In the genomic region with DNA sequence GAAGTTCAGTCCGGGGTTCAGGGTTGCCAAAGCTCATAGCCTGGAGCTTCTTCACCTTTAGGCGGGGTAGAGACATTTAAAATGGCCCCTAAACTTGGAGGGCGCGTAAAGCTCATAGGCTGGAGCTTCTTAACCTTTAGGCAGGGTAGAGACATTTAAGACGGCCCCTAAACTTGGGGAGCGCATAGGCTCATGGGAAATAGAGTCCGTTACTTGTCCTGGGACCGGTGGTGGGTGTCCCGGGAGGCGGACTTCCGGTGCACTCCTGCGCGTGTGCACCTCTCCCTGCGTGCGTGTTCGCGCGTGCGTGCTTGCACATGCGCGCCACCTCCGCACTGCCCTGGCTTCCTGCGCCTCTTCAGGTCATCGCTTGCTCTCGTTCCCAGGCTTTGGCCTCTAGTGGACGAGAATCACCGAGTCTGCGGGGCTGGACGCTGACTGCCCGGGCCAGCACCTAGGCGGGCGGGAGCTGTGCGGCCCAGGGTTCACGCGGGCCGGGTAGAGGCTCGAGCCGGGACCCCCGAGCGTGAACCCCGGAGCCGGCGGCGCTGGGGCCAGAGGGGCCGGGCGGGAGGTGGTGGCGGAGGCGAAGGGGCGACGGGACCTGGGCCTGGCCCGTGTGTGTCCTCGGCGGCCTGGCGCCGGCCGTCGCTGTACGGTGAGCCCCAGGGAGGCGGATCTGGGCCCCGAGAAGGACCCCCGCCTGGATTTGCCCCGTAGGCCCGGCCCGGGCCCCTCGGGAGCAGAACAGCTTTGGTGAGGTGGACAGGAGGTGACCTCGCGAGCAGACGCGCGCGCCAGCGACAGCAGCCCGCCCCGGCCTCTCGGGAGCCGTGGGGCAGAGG, we compare ENCODE assay signal across 1 cellular context.
TF ChIP-seq lines count a peak whose summit lies in the region.
"Not testable (repeated sequence)": the region's sequence is repeated elsewhere in the genome, so short reads cannot be mapped to it uniquely, and the experiment has no call there.

No MANE protein-coding gene starts in this region.

TF ChIP-seq in HepG2, 621 proteins besides CTCF, POLR2A, EP300 and RAD21 (continues in another document):
- TF ChIP-seq ZBTB38 (CRISPR knock-in tag; IDR thresholded peaks at IDR 0.05) (peak; percentile 62; the same call in 1 of the 2 replicates), KLF6 (CRISPR knock-in tag; IDR thresholded peaks at IDR 0.05) (peak; percentile 85), ZMYM4 (CRISPR knock-in tag; IDR thresholded peaks at IDR 0.05) (peak; percentile 37; the same call in 1 of the 2 replicates), NAIF1 (CRISPR knock-in tag; IDR thresholded peaks at IDR 0.05; ENCODE audit: borderline replicate concordance) (peak; percentile 58; the same call in 1 of the 2 replicates), HDAC1 (CRISPR knock-in tag; IDR thresholded peaks at IDR 0.05) (peak; percentile 73), MIER2 (CRISPR knock-in tag; IDR thresholded peaks at IDR 0.05) (0 out of 2 replicates have a peak, but pooled peaks have one; percentile 14), ELF1 (CRISPR knock-in tag; IDR thresholded peaks at IDR 0.05) (peak; percentile 88), HOXA3 (CRISPR knock-in tag; IDR thresholded peaks at IDR 0.05) (peak; percentile 52; the same call in 1 of the 2 replicates), ZNF121 (CRISPR knock-in tag; IDR thresholded peaks at IDR 0.05) (peak; percentile 52; the same call in 1 of the 2 replicates), THAP11 (CRISPR knock-in tag; IDR thresholded peaks at IDR 0.05) (peak; percentile 97), SAFB2 (CRISPR knock-in tag; IDR thresholded peaks at IDR 0.05; ENCODE audit: borderline replicate concordance, low read depth) (peak; percentile 75; the same call in 1 of the 2 replicates), POLR2G (IDR thresholded peaks at IDR 0.05; ENCODE audit: low read depth, low read length) (peak; percentile 83), MIXL1 (CRISPR knock-in tag; IDR thresholded peaks at IDR 0.05) (0 out of 2 replicates have a peak, but pooled peaks have one; percentile 16), IKZF4 (CRISPR knock-in tag; IDR thresholded peaks at IDR 0.05; ENCODE audit: borderline replicate concordance, low read depth, not compliant biosample characterization) (peak; percentile 14), TBX3 (IDR thresholded peaks at IDR 0.05; ENCODE audit: borderline replicate concordance) (0 out of 2 replicates have a peak, but pooled peaks have one; percentile 24), FOXA1 (CRISPR knock-in tag; IDR thresholded peaks at IDR 0.05) (0 out of 2 replicates have a peak, but pooled peaks have one; percentile 18), ZNF317 (CRISPR knock-in tag; IDR thresholded peaks at IDR 0.05) (0 out of 2 replicates have a peak, but pooled peaks have one; percentile 39), EEA1 (CRISPR knock-in tag; IDR thresholded peaks at IDR 0.05; ENCODE audit: borderline replicate concordance) (peak; percentile 79; the same call in 1 of the 2 replicates), ZNF792 (CRISPR knock-in tag; IDR thresholded peaks at IDR 0.05) (peak; percentile 41; the same call in 1 of the 2 replicates), TARDBP (CRISPR knock-in tag; IDR thresholded peaks at IDR 0.05) (0 out of 2 replicates have a peak, but pooled peaks have one; percentile 54), ZNF547 (CRISPR knock-in tag; IDR thresholded peaks at IDR 0.05) (peak; percentile 70; the same call in 1 of the 2 replicates), SP2 (CRISPR knock-in tag; IDR thresholded peaks at IDR 0.05) (peak; percentile 53; the same call in 1 of the 2 replicates)
- TF ChIP-seq, protein P1, sequence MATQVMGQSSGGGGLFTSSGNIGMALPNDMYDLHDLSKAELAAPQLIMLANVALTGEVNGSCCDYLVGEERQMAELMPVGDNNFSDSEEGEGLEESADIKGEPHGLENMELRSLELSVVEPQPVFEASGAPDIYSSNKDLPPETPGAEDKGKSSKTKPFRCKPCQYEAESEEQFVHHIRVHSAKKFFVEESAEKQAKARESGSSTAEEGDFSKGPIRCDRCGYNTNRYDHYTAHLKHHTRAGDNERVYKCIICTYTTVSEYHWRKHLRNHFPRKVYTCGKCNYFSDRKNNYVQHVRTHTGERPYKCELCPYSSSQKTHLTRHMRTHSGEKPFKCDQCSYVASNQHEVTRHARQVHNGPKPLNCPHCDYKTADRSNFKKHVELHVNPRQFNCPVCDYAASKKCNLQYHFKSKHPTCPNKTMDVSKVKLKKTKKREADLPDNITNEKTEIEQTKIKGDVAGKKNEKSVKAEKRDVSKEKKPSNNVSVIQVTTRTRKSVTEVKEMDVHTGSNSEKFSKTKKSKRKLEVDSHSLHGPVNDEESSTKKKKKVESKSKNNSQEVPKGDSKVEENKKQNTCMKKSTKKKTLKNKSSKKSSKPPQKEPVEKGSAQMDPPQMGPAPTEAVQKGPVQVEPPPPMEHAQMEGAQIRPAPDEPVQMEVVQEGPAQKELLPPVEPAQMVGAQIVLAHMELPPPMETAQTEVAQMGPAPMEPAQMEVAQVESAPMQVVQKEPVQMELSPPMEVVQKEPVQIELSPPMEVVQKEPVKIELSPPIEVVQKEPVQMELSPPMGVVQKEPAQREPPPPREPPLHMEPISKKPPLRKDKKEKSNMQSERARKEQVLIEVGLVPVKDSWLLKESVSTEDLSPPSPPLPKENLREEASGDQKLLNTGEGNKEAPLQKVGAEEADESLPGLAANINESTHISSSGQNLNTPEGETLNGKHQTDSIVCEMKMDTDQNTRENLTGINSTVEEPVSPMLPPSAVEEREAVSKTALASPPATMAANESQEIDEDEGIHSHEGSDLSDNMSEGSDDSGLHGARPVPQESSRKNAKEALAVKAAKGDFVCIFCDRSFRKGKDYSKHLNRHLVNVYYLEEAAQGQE (IDR thresholded peaks at IDR 0.05; ENCODE audit: borderline replicate concordance in 1 of 2, low read depth in 1 of 2, low read length in 2 of 2) = peak in 1 of 2 experiments; percentile 36; a peak in 1 of 4 replicates
- TF ChIP-seq, protein P2, sequence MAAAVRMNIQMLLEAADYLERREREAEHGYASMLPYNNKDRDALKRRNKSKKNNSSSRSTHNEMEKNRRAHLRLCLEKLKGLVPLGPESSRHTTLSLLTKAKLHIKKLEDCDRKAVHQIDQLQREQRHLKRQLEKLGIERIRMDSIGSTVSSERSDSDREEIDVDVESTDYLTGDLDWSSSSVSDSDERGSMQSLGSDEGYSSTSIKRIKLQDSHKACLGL (CRISPR knock-in tag; IDR thresholded peaks at IDR 0.05) = 0 out of 2 replicates have a peak, but pooled peaks have one; percentile 63
- TF ChIP-seq, protein P3, sequence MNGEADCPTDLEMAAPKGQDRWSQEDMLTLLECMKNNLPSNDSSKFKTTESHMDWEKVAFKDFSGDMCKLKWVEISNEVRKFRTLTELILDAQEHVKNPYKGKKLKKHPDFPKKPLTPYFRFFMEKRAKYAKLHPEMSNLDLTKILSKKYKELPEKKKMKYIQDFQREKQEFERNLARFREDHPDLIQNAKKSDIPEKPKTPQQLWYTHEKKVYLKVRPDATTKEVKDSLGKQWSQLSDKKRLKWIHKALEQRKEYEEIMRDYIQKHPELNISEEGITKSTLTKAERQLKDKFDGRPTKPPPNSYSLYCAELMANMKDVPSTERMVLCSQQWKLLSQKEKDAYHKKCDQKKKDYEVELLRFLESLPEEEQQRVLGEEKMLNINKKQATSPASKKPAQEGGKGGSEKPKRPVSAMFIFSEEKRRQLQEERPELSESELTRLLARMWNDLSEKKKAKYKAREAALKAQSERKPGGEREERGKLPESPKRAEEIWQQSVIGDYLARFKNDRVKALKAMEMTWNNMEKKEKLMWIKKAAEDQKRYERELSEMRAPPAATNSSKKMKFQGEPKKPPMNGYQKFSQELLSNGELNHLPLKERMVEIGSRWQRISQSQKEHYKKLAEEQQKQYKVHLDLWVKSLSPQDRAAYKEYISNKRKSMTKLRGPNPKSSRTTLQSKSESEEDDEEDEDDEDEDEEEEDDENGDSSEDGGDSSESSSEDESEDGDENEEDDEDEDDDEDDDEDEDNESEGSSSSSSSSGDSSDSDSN (CRISPR knock-in tag; IDR thresholded peaks at IDR 0.05) = peak; percentile 92
- TF ChIP-seq, protein P4, sequence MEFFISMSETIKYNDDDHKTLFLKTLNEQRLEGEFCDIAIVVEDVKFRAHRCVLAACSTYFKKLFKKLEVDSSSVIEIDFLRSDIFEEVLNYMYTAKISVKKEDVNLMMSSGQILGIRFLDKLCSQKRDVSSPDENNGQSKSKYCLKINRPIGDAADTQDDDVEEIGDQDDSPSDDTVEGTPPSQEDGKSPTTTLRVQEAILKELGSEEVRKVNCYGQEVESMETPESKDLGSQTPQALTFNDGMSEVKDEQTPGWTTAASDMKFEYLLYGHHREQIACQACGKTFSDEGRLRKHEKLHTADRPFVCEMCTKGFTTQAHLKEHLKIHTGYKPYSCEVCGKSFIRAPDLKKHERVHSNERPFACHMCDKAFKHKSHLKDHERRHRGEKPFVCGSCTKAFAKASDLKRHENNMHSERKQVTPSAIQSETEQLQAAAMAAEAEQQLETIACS (CRISPR knock-in tag; IDR thresholded peaks at IDR 0.05) = peak; percentile 95
- TF ChIP-seq, protein P5, sequence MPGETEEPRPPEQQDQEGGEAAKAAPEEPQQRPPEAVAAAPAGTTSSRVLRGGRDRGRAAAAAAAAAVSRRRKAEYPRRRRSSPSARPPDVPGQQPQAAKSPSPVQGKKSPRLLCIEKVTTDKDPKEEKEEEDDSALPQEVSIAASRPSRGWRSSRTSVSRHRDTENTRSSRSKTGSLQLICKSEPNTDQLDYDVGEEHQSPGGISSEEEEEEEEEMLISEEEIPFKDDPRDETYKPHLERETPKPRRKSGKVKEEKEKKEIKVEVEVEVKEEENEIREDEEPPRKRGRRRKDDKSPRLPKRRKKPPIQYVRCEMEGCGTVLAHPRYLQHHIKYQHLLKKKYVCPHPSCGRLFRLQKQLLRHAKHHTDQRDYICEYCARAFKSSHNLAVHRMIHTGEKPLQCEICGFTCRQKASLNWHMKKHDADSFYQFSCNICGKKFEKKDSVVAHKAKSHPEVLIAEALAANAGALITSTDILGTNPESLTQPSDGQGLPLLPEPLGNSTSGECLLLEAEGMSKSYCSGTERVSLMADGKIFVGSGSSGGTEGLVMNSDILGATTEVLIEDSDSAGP (CRISPR knock-in tag; IDR thresholded peaks at IDR 0.05; ENCODE audit: borderline replicate concordance) = peak; percentile 86
- TF ChIP-seq, protein P6, sequence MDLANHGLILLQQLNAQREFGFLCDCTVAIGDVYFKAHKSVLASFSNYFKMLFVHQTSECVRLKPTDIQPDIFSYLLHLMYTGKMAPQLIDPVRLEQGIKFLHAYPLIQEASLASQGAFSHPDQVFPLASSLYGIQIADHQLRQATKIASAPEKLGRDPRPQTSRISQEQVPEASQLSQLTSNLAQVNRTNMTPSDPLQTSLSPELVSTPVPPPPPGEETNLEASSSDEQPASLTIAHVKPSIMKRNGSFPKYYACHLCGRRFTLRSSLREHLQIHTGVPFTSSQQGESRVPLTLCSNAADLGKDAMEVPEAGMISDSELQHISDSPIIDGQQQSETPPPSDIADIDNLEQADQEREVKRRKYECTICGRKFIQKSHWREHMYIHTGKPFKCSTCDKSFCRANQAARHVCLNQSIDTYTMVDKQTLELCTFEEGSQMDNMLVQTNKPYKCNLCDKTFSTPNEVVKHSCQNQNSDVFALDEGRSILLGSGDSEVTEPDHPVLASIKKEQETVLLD (CRISPR knock-in tag; IDR thresholded peaks at IDR 0.05; ENCODE audit: low read depth) = 0 out of 2 replicates have a peak, but pooled peaks have one; percentile 53
- TF ChIP-seq, protein P7, sequence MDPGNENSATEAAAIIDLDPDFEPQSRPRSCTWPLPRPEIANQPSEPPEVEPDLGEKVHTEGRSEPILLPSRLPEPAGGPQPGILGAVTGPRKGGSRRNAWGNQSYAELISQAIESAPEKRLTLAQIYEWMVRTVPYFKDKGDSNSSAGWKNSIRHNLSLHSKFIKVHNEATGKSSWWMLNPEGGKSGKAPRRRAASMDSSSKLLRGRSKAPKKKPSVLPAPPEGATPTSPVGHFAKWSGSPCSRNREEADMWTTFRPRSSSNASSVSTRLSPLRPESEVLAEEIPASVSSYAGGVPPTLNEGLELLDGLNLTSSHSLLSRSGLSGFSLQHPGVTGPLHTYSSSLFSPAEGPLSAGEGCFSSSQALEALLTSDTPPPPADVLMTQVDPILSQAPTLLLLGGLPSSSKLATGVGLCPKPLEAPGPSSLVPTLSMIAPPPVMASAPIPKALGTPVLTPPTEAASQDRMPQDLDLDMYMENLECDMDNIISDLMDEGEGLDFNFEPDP (CRISPR knock-in tag; conservative IDR thresholded peaks at IDR 0.05) = peak; percentile 86; the same call in 1 of the 2 replicates
- not testable (repeated sequence) for TF ChIP-seq FOXA1 (IDR thresholded peaks at IDR 0.05)
- TF ChIP-seq, protein P8, sequence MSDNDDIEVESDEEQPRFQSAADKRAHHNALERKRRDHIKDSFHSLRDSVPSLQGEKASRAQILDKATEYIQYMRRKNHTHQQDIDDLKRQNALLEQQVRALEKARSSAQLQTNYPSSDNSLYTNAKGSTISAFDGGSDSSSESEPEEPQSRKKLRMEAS (IDR thresholded peaks at IDR 0.05) = peak; percentile 76
- TF ChIP-seq, protein P9, sequence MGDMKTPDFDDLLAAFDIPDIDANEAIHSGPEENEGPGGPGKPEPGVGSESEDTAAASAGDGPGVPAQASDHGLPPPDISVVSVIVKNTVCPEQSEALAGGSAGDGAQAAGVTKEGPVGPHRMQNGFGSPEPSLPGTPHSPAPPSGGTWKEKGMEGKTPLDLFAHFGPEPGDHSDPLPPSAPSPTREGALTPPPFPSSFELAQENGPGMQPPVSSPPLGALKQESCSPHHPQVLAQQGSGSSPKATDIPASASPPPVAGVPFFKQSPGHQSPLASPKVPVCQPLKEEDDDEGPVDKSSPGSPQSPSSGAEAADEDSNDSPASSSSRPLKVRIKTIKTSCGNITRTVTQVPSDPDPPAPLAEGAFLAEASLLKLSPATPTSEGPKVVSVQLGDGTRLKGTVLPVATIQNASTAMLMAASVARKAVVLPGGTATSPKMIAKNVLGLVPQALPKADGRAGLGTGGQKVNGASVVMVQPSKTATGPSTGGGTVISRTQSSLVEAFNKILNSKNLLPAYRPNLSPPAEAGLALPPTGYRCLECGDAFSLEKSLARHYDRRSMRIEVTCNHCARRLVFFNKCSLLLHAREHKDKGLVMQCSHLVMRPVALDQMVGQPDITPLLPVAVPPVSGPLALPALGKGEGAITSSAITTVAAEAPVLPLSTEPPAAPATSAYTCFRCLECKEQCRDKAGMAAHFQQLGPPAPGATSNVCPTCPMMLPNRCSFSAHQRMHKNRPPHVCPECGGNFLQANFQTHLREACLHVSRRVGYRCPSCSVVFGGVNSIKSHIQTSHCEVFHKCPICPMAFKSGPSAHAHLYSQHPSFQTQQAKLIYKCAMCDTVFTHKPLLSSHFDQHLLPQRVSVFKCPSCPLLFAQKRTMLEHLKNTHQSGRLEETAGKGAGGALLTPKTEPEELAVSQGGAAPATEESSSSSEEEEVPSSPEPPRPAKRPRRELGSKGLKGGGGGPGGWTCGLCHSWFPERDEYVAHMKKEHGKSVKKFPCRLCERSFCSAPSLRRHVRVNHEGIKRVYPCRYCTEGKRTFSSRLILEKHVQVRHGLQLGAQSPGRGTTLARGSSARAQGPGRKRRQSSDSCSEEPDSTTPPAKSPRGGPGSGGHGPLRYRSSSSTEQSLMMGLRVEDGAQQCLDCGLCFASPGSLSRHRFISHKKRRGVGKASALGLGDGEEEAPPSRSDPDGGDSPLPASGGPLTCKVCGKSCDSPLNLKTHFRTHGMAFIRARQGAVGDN (CRISPR knock-in tag; IDR thresholded peaks at IDR 0.05) = peak; percentile 89
- TF ChIP-seq, protein P10, sequence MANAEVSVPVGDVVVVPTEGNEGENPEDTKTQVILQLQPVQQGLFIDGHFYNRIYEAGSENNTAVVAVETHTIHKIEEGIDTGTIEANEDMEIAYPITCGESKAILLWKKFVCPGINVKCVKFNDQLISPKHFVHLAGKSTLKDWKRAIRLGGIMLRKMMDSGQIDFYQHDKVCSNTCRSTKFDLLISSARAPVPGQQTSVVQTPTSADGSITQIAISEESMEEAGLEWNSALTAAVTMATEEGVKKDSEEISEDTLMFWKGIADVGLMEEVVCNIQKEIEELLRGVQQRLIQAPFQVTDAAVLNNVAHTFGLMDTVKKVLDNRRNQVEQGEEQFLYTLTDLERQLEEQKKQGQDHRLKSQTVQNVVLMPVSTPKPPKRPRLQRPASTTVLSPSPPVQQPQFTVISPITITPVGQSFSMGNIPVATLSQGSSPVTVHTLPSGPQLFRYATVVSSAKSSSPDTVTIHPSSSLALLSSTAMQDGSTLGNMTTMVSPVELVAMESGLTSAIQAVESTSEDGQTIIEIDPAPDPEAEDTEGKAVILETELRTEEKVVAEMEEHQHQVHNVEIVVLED (CRISPR knock-in tag; IDR thresholded peaks at IDR 0.05; ENCODE audit: borderline replicate concordance) = peak; percentile 96
